In the genomic region with DNA sequence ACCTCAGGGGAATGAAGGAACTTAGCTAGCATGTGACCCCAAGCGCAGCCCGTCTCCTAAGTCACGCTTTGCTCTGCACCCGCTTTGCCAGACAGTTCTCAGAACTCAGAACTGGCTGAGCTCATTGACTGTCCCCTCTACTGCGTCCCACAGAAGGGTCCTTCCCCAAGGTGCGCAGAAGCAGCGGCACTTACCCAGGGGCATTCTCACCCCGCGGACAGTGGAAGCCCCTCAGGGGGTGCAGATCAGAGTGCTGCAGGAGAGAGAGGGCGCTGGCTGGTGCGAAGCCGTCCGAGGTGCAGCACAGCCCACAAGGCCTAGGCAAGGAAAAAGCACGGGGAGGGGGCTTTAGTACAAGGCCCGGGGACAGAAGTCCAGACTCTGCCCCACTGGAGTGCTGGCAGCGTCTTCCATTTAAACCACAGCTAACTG, we compare ENCODE assay signal across 8 cellular contexts. TPM values are rescaled to one million over a fixed set of nuclear protein-coding genes. Genes with fewer than 3 reads are reported as not detected.
DNase-seq lines count a peak whose midpoint lies in the region; TF ChIP-seq lines count a peak whose summit lies in the region.

No MANE protein-coding gene starts in this region.

- H2AK5ac ChIP-seq in mesenchymal stem cell (ENCODE audit: low read length, severe bottlenecking): no peak overlapping the region

- no peak overlapping the region for H2BK120ac ChIP-seq in mesenchymal stem cell (ENCODE audit: low read depth, low read length)

- H3K27me3 ChIP-seq in HAP-1 (ENCODE audit: low read depth) (0 out of 2 replicates have a peak, but pooled peaks cover 2% of the 10 kb centered on the region), mesenchymal stem cell (ENCODE audit: control insufficient read depth in 1 of 2, insufficient read depth in 1 of 2, low read length in 2 of 2) (peaks cover 0 to 3% of the 10 kb centered on the region in 2 experiments), transverse colon (no peaks in the 10 kb centered on the region)

- 4% methylated on average over 16 of the region's 16 CpGs for WGBS in mesenchymal stem cell
- 1% methylated on average over 16 of the region's 16 CpGs; no CpG with 5 or more reads in 1 of the 2 donors for WGBS in transverse colon (ENCODE audit: low coverage in 1 of 2), 2 donors

- H3K4me3 ChIP-seq in HAP-1 (peak overlapping the region; percentile 96), mesenchymal stem cell (ENCODE audit: insufficient read depth in 1 of 2, low read depth in 1 of 2, low read length in 2 of 2) (peak overlapping the region; percentile 75 to 90), transverse colon (peak overlapping the region; percentile 32 to 67 (median 64))

- peak overlapping the region; percentile 23 to 82 for H3K23ac ChIP-seq in mesenchymal stem cell (ENCODE audit: low read length in 2 of 2)

- no peaks in the 10 kb centered on the region for H3K9me3 ChIP-seq in HAP-1
- H3K9me3 ChIP-seq in mesenchymal stem cell (ENCODE audit: control insufficient read depth, low read length): no peaks in the 10 kb centered on the region
- no peaks in the 10 kb centered on the region for H3K9me3 ChIP-seq in transverse colon

- H3K4me1 Mint-ChIP-seq in dendritic cell treated with granulocyte-macrophage colony-stimulating factor and Interleukin-4, amounts not matched to agents 40 ng/mL and 50 ng/mL, for 4 days (ENCODE audit: low read depth): peaks cover 42% of the 10 kb centered on the region

- no peak overlapping the region for H3K14ac ChIP-seq in mesenchymal stem cell (ENCODE audit: low read length in 2 of 2)

- no peak for TF ChIP-seq CTCF in transverse colon (IDR thresholded peaks at IDR 0.05)
- no peak for TF ChIP-seq CTCF in GM10266 (IDR thresholded peaks at IDR 0.05; ENCODE audit: control insufficient read depth, insufficient read depth, low read depth, missing control alignments)
- no peak for TF ChIP-seq CTCF in GM13976 (IDR thresholded peaks at IDR 0.05; ENCODE audit: borderline replicate concordance, control extremely low read depth, extremely low read depth, insufficient read depth, missing control alignments)

- peak overlapping the region; percentile 96 for H3K9ac ChIP-seq in mesenchymal stem cell (ENCODE audit: low read length)

- H3K27ac Mint-ChIP-seq in dendritic cell treated with granulocyte-macrophage colony-stimulating factor and Interleukin-4, amounts not matched to agents 40 ng/mL and 50 ng/mL, for 4 days: peak overlapping the region; percentile 91

- DNase-seq in A172 (ENCODE audit: low spot score) (peak; percentile 17), HAP-1 (ENCODE audit: low spot score in 2 of 2) (peak in 1 of 2 experiments; percentile 28), T-helper 9 cell (peak; percentile 7), mesenchymal stem cell (peak; percentile 63), transverse colon (no peak), GM10266 (ENCODE audit: extremely low spot score) (no peak), GM13976 (ENCODE audit: low spot score) (no peak)

- peaks cover 5% of the 10 kb centered on the region for H3K79me1 ChIP-seq in mesenchymal stem cell (replicated peaks; ENCODE audit: low read length, poor library complexity, severe bottlenecking)

- TF ChIP-seq EP300 in transverse colon (IDR thresholded peaks at IDR 0.05; ENCODE audit: low read depth): no peak

- H4K91ac ChIP-seq in mesenchymal stem cell (ENCODE audit: low read length): no peak overlapping the region

- H2BK12ac ChIP-seq in mesenchymal stem cell (ENCODE audit: low read length in 2 of 2): no peak overlapping the region

- no peaks in the 10 kb centered on the region for H3K9me3 Mint-ChIP-seq in dendritic cell treated with granulocyte-macrophage colony-stimulating factor and Interleukin-4, amounts not matched to agents 40 ng/mL and 50 ng/mL, for 4 days

- intact Hi-C loops in dendritic cell treated with granulocyte-macrophage colony-stimulating factor and Interleukin-4, amounts not matched to agents 40 ng/mL and 50 ng/mL, for 4 days (cut with micrococcal nuclease): no loop called here
- intact Hi-C loops in transverse colon (cut with DNase I; ENCODE audit: low total_unique reads): no loop called here

- H3K4me2 ChIP-seq in mesenchymal stem cell (ENCODE audit: low read length, poor library complexity, severe bottlenecking): peak overlapping the region; percentile 67

- H2AFZ ChIP-seq in mesenchymal stem cell (ENCODE audit: low read depth, low read length): no peak overlapping the region

- peak overlapping the region; percentile 24 for H4K8ac ChIP-seq in mesenchymal stem cell (ENCODE audit: low read length)

- no peak for TF ChIP-seq POLR2A in transverse colon (IDR thresholded peaks at IDR 0.05)

- peak overlapping the region; percentile 86 to 94 for H3K18ac ChIP-seq in mesenchymal stem cell (ENCODE audit: low read depth in 1 of 2, low read length in 2 of 2)

- H3K4ac ChIP-seq in mesenchymal stem cell (ENCODE audit: low read depth in 1 of 2, low read length in 2 of 2): peak overlapping the region; percentile 75 to 85

- peak overlapping the region; percentile 88 for H3K4me3 Mint-ChIP-seq in dendritic cell treated with granulocyte-macrophage colony-stimulating factor and Interleukin-4, amounts not matched to agents 40 ng/mL and 50 ng/mL, for 4 days

- H3K27me3 Mint-ChIP-seq in dendritic cell treated with granulocyte-macrophage colony-stimulating factor and Interleukin-4, amounts not matched to agents 40 ng/mL and 50 ng/mL, for 4 days: peaks cover 8% of the 10 kb centered on the region

- H3K4me1 ChIP-seq in HAP-1: peaks cover 9% of the 10 kb centered on the region
- peaks cover 19% of the 10 kb centered on the region for H3K4me1 ChIP-seq in mesenchymal stem cell (ENCODE audit: control insufficient read depth, insufficient read depth, low read depth, low read length)
- H3K4me1 ChIP-seq in transverse colon: peaks cover 5 to 16% (median 11%) of the 10 kb centered on the region in 4 donors

- peak overlapping the region; percentile 86 for H3K27ac ChIP-seq in mesenchymal stem cell (ENCODE audit: low read length, poor library complexity, severe bottlenecking)
- H3K27ac ChIP-seq in transverse colon: peak overlapping the region; percentile 82 to 88 (median 84)

- in situ Hi-C loops in HAP-1 (cut with MboI; ENCODE audit: low sequenced_read_pairs) (no loop called here), transverse colon (cut with MboI; ENCODE audit: low pct_ligation_motif_present in 1 of 4, low pct_unique_long_range_greater_than_20kb in 1 of 4, low sequenced_read_pairs in 3 of 4) (no loop called here), GM13976 (cut with MboI; ENCODE audit: low sequenced_read_pairs, unreplicated experiment) (no loop called here)

- no peak overlapping the region for H2BK5ac ChIP-seq in mesenchymal stem cell (ENCODE audit: low read depth, low read length, poor library complexity, severe bottlenecking)

- peaks cover 56% of the 10 kb centered on the region for H3K36me3 Mint-ChIP-seq in dendritic cell treated with granulocyte-macrophage colony-stimulating factor and Interleukin-4, amounts not matched to agents 40 ng/mL and 50 ng/mL, for 4 days (ENCODE audit: low read depth)

- peaks cover 57% of the 10 kb centered on the region for H3K36me3 ChIP-seq in HAP-1 (replicated peaks)
- peaks cover 42 to 44% of the 10 kb centered on the region in 2 experiments for H3K36me3 ChIP-seq in mesenchymal stem cell (ENCODE audit: control insufficient read depth in 1 of 2, insufficient read depth in 2 of 2, low read depth in 1 of 2, low read length in 2 of 2)
- peaks cover 0 to 34% (median 16%) of the 10 kb centered on the region in 4 donors for H3K36me3 ChIP-seq in transverse colon

- no peak overlapping the region for H2BK15ac ChIP-seq in mesenchymal stem cell (ENCODE audit: low read depth, poor library complexity, severe bottlenecking)

RNA-seq across cellular contexts. Expression of a gene that starts 0.8 kb away (rescaled TPM):
- total RNA-seq in A172 (2014; rRNA removed; shearing (Covaris generic)): 8.5 and 10.1 TPM in 2 replicates
- polyA plus RNA-seq in mesenchymal stem cell (2013, experiment 1 of 2): 33.0 TPM
- polyA plus RNA-seq in mesenchymal stem cell (2013, experiment 2 of 2): 30.3 TPM
- 100 to 1,000 TPM in 1 of 4 donors, 10 to 100 TPM in 3; 15.8 to 191 (median 43.7) TPM for total RNA-seq in transverse colon

RNA-seq across cellular contexts. Expression of a gene that starts 38.3 kb away (rescaled TPM):
- 20.0 and 20.8 TPM in 2 replicates for total RNA-seq in A172 (2014; rRNA removed; shearing (Covaris generic))
- polyA plus RNA-seq in mesenchymal stem cell (2013, experiment 1 of 2): 17.5 TPM
- polyA plus RNA-seq in mesenchymal stem cell (2013, experiment 2 of 2): 16.6 TPM
- 10 to 100 TPM; 22.7 to 67.0 (median 56.7) TPM for total RNA-seq in transverse colon

Comparison
In these comparisons a context has a peak if more than half of its experiments do, and no peak if none do; other contexts are left out.
1. DNase-seq: peak in A172 (single experiment), T-helper 9 cell (single experiment) and mesenchymal stem cell (single experiment); none in transverse colon (single experiment), GM10266 (single experiment) and GM13976 (single experiment).
2. Peak in every context shown above with its lines, with median percentiles within 50 percentile points of each other: H3K4me3 ChIP-seq.